In the genomic region with DNA sequence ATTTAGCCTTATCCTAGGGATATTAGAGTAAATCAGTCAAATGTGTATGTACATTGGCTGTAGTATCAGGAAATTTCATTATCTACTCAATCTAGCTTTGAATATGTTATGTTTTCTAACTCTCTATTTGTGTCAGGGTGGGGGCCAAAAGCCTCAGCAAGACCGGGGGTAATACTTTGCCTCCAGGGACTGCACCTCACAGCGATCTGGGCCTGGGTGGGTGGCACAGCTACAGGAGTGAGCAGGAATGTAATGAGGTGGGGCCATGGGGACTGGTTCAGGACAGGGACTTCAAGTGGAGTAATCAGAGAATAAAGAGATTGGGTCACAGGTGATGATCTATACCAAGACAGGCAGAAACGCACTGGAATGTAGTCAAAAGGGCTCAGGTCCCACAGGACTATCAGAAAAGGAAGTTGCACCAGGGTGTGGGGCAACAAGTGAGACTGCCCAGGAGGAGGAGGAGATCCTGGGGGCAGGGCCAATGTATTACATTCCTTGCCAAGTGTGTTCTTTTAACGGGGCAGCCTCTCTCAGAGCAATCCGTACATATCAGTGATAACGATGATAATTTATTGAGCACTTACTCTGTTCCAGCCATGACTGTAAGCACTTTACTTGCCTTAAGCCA, we compare ENCODE assay signal across 1 cellular context.
TF ChIP-seq lines count a peak whose summit lies in the region.

No MANE protein-coding gene starts in this region.

TF ChIP-seq in GM23338, 12 proteins besides CTCF, POLR2A, EP300 and RAD21 (continued from another document):
- TF ChIP-seq, protein P1, sequence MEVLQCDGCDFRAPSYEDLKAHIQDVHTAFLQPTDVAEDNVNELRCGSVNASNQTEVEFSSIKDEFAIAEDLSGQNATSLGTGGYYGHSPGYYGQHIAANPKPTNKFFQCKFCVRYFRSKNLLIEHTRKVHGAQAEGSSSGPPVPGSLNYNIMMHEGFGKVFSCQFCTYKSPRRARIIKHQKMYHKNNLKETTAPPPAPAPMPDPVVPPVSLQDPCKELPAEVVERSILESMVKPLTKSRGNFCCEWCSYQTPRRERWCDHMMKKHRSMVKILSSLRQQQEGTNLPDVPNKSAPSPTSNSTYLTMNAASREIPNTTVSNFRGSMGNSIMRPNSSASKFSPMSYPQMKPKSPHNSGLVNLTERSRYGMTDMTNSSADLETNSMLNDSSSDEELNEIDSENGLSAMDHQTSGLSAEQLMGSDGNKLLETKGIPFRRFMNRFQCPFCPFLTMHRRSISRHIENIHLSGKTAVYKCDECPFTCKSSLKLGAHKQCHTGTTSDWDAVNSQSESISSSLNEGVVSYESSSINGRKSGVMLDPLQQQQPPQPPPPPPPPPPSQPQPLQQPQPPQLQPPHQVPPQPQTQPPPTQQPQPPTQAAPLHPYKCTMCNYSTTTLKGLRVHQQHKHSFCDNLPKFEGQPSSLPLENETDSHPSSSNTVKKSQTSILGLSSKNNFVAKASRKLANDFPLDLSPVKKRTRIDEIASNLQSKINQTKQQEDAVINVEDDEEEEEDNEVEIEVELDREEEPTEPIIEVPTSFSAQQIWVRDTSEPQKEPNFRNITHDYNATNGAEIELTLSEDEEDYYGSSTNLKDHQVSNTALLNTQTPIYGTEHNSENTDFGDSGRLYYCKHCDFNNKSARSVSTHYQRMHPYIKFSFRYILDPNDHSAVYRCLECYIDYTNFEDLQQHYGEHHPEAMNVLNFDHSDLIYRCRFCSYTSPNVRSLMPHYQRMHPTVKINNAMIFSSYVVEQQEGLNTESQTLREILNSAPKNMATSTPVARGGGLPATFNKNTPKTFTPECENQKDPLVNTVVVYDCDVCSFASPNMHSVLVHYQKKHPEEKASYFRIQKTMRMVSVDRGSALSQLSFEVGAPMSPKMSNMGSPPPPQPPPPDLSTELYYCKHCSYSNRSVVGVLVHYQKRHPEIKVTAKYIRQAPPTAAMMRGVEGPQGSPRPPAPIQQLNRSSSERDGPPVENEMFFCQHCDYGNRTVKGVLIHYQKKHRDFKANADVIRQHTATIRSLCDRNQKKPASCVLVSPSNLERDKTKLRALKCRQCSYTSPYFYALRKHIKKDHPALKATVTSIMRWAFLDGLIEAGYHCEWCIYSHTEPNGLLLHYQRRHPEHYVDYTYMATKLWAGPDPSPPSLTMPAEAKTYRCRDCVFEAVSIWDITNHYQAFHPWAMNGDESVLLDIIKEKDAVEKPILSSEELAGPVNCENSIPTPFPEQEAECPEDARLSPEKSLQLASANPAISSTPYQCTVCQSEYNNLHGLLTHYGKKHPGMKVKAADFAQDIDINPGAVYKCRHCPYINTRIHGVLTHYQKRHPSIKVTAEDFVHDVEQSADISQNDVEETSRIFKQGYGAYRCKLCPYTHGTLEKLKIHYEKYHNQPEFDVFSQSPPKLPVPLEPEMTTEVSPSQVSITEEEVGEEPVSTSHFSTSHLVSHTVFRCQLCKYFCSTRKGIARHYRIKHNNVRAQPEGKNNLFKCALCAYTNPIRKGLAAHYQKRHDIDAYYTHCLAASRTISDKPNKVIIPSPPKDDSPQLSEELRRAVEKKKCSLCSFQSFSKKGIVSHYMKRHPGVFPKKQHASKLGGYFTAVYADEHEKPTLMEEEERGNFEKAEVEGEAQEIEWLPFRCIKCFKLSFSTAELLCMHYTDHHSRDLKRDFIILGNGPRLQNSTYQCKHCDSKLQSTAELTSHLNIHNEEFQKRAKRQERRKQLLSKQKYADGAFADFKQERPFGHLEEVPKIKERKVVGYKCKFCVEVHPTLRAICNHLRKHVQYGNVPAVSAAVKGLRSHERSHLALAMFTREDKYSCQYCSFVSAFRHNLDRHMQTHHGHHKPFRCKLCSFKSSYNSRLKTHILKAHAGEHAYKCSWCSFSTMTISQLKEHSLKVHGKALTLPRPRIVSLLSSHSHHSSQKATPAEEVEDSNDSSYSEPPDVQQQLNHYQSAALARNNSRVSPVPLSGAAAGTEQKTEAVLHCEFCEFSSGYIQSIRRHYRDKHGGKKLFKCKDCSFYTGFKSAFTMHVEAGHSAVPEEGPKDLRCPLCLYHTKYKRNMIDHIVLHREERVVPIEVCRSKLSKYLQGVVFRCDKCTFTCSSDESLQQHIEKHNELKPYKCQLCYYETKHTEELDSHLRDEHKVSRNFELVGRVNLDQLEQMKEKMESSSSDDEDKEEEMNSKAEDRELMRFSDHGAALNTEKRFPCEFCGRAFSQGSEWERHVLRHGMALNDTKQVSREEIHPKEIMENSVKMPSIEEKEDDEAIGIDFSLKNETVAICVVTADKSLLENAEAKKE (CRISPR knock-in tag; IDR thresholded peaks at IDR 0.05) = no peak
- no peak for TF ChIP-seq NANOG (IDR thresholded peaks at IDR 0.05; ENCODE audit: borderline replicate concordance)
- TF ChIP-seq JUNB (IDR thresholded peaks at IDR 0.05; ENCODE audit: unreplicated experiment) = no peak
- TF ChIP-seq EZH2 (IDR thresholded peaks at IDR 0.05; ENCODE audit: low read depth, unreplicated experiment) = no peak
- TF ChIP-seq ZNF114 (CRISPR knock-in tag; IDR thresholded peaks at IDR 0.05) = no peak
- TF ChIP-seq, protein P2, sequence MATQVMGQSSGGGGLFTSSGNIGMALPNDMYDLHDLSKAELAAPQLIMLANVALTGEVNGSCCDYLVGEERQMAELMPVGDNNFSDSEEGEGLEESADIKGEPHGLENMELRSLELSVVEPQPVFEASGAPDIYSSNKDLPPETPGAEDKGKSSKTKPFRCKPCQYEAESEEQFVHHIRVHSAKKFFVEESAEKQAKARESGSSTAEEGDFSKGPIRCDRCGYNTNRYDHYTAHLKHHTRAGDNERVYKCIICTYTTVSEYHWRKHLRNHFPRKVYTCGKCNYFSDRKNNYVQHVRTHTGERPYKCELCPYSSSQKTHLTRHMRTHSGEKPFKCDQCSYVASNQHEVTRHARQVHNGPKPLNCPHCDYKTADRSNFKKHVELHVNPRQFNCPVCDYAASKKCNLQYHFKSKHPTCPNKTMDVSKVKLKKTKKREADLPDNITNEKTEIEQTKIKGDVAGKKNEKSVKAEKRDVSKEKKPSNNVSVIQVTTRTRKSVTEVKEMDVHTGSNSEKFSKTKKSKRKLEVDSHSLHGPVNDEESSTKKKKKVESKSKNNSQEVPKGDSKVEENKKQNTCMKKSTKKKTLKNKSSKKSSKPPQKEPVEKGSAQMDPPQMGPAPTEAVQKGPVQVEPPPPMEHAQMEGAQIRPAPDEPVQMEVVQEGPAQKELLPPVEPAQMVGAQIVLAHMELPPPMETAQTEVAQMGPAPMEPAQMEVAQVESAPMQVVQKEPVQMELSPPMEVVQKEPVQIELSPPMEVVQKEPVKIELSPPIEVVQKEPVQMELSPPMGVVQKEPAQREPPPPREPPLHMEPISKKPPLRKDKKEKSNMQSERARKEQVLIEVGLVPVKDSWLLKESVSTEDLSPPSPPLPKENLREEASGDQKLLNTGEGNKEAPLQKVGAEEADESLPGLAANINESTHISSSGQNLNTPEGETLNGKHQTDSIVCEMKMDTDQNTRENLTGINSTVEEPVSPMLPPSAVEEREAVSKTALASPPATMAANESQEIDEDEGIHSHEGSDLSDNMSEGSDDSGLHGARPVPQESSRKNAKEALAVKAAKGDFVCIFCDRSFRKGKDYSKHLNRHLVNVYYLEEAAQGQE (IDR thresholded peaks at IDR 0.05; ENCODE audit: unreplicated experiment) = no peak
- TF ChIP-seq STAT1 (IDR thresholded peaks at IDR 0.05; ENCODE audit: unreplicated experiment) = no peak
- TF ChIP-seq POLR2AphosphoS5 (IDR thresholded peaks at IDR 0.05; ENCODE audit: low read depth) = no peak
